ENCODE assay signal across 16 cellular contexts in genomic region chr17:75371981-75372380, GRCh38. TPM values are rescaled to one million over a fixed set of nuclear protein-coding genes. Genes with fewer than 3 reads are reported as not detected.
A peak's percentile ranks its signal among the peaks of the same experiment; 100 is the strongest.
DNase-seq lines count a peak whose midpoint lies in the region; ATAC-seq lines count a peak whose summit lies in the region.
"Had no signal": no experiment of that assay in that cellular context is flagged by ENCODE, and none has a peak within 500 bp of the region (broad histone marks: within the 10 kb centered on the region; RNA-seq: fewer than 3 reads in every experiment).

No MANE protein-coding gene starts in this region.

- peak overlapping the region; percentile 80 for H3K27ac Mint-ChIP-seq in activated CD8-positive, alpha-beta memory T cell treated with anti-CD3 and anti-CD28 coated beads, Interleukin-2, amount 10 ng/mL, durations not matched to agents 7 days and 5 days
- peak overlapping the region; percentile 73 to 94 for H3K27ac Mint-ChIP-seq in activated naive CD4-positive, alpha-beta T cell treated with anti-CD3 and anti-CD28 coated beads, Interleukin-2, amount 50 U/mL, for 72 hours
- peak overlapping the region; percentile 73 for H3K27ac Mint-ChIP-seq in stimulated activated memory B cell treated with anti-CD40 and anti-IgM and Interleukin-4, amounts not matched to agents 10 μg/mL and 1 μg/mL and 100 μg/mL, for 72 hours

- peaks cover 24% of the 10 kb centered on the region for H3K36me3 Mint-ChIP-seq in activated CD8-positive, alpha-beta memory T cell treated with anti-CD3 and anti-CD28 coated beads, Interleukin-2, amount 10 ng/mL, durations not matched to agents 7 days and 5 days
- H3K36me3 Mint-ChIP-seq in activated naive CD4-positive, alpha-beta T cell treated with anti-CD3 and anti-CD28 coated beads, Interleukin-2, amount 50 U/mL, for 72 hours, result peaks cover 0 to 25% of the 10 kb centered on the region in 2 donors
- peaks cover 29% of the 10 kb centered on the region for H3K36me3 Mint-ChIP-seq in stimulated activated memory B cell treated with anti-CD40 and anti-IgM and Interleukin-4, amounts not matched to agents 10 μg/mL and 1 μg/mL and 100 μg/mL, for 72 hours

- no peaks in the 10 kb centered on the region for H3K27me3 Mint-ChIP-seq in activated CD8-positive, alpha-beta memory T cell treated with anti-CD3 and anti-CD28 coated beads, Interleukin-2, amount 10 ng/mL, durations not matched to agents 7 days and 5 days
- H3K27me3 Mint-ChIP-seq in stimulated activated memory B cell treated with anti-CD40 and anti-IgM and Interleukin-4, amounts not matched to agents 10 μg/mL and 1 μg/mL and 100 μg/mL, for 72 hours, result no peaks in the 10 kb centered on the region

- H3K4me1 Mint-ChIP-seq in activated CD8-positive, alpha-beta memory T cell treated with anti-CD3 and anti-CD28 coated beads, Interleukin-2, amount 10 ng/mL, durations not matched to agents 7 days and 5 days, result peaks cover 56% of the 10 kb centered on the region
- peaks cover 79% of the 10 kb centered on the region for H3K4me1 Mint-ChIP-seq in stimulated activated memory B cell treated with anti-CD40 and anti-IgM and Interleukin-4, amounts not matched to agents 10 μg/mL and 1 μg/mL and 100 μg/mL, for 72 hours

- ATAC-seq in activated CD8-positive, alpha-beta memory T cell treated with anti-CD3 and anti-CD28 coated beads, Interleukin-2, amount 10 ng/mL, durations not matched to agents 7 days and 5 days, result peak; percentile 88
- peak; percentile 52 for ATAC-seq in HG02885 (IDR thresholded peaks at IDR 0.05; ENCODE audit: poor library complexity, unreplicated experiment)
- ATAC-seq in activated naive CD4-positive, alpha-beta T cell treated with anti-CD3 and anti-CD28 coated beads, Interleukin-2, amount 50 U/mL, for 72 hours, result peak; percentile 61 to 89
- peak; percentile 34 for ATAC-seq in stimulated activated memory B cell treated with anti-CD40 and anti-IgM and Interleukin-4, amounts not matched to agents 10 μg/mL and 1 μg/mL and 100 μg/mL, for 72 hours
- ATAC-seq in HG03521 (IDR thresholded peaks at IDR 0.05; ENCODE audit: unreplicated experiment), result no peak

- H3K4me3 Mint-ChIP-seq in activated CD8-positive, alpha-beta memory T cell treated with anti-CD3 and anti-CD28 coated beads, Interleukin-2, amount 10 ng/mL, durations not matched to agents 7 days and 5 days, result peak overlapping the region; percentile 44
- H3K4me3 Mint-ChIP-seq in stimulated activated memory B cell treated with anti-CD40 and anti-IgM and Interleukin-4, amounts not matched to agents 10 μg/mL and 1 μg/mL and 100 μg/mL, for 72 hours, result peak overlapping the region; percentile 24

- no peaks in the 10 kb centered on the region for H3K9me3 Mint-ChIP-seq in activated CD8-positive, alpha-beta memory T cell treated with anti-CD3 and anti-CD28 coated beads, Interleukin-2, amount 10 ng/mL, durations not matched to agents 7 days and 5 days (ENCODE audit: low read depth)
- H3K9me3 Mint-ChIP-seq in activated naive CD4-positive, alpha-beta T cell treated with anti-CD3 and anti-CD28 coated beads, Interleukin-2, amount 50 U/mL, for 72 hours, result no peaks in the 10 kb centered on the region
- no peaks in the 10 kb centered on the region for H3K9me3 Mint-ChIP-seq in stimulated activated memory B cell treated with anti-CD40 and anti-IgM and Interleukin-4, amounts not matched to agents 10 μg/mL and 1 μg/mL and 100 μg/mL, for 72 hours

- CTCF ChIA-PET in activated CD8-positive, alpha-beta memory T cell treated with anti-CD3 and anti-CD28 coated beads, Interleukin-2, amount 10 ng/mL, durations not matched to agents 7 days and 5 days (lab: Charles Lee), result interaction anchor here (1.1 kb wide), 1 partner anchor 16 kb away, joined by 3 read pairs; no protein-coding TSS in a partner anchor

- peak; percentile 56 for DNase-seq in activated CD8-positive, alpha-beta memory T cell treated with anti-CD3 and anti-CD28 coated beads, Interleukin-2, amount 10 ng/mL, durations not matched to agents 7 days and 5 days
- no peak for DNase-seq in activated CD8-positive, alpha-beta memory T cell treated with anti-CD3 and anti-CD28 coated beads for 24 hours
- DNase-seq in activated naive CD4-positive, alpha-beta T cell treated with anti-CD3 and anti-CD28 coated beads, Interleukin-2, amount 50 U/mL, for 72 hours (ENCODE audit: low spot score in 2 of 2), result peak in 1 of 2 donors; percentile 20
- DNase-seq in NCI-H1436 (lab: John Stamatoyannopoulos, UW) (no peak), NCI-H1048 (lab: John Stamatoyannopoulos, UW) (no peak)
- DNase-seq: adrenal gland, dermis blood vessel endothelial cell, DMS79, HCEC 1CT, lower lobe of right lung, NCI-H1092 treated with DMSO at 0.1 percent for 48 hours, NCI-H345, upper lobe of left lung had no signal

RNA-seq across cellular contexts. Expression of gene GRB2, which starts 33.5 kb away (rescaled TPM):
- total RNA-seq in activated CD8-positive, alpha-beta memory T cell treated with anti-CD3 and anti-CD28 coated beads, Interleukin-2, amount 10 ng/mL, durations not matched to agents 7 days and 5 days, result 100 to 1,000 TPM; 138 to 179 TPM
- 100 to 1,000 TPM; 163 to 180 TPM for total RNA-seq in activated naive CD4-positive, alpha-beta T cell treated with anti-CD3 and anti-CD28 coated beads, Interleukin-2, amount 50 U/mL, for 72 hours
